ENCODE assay signal across 21 cellular contexts in the genomic region with DNA sequence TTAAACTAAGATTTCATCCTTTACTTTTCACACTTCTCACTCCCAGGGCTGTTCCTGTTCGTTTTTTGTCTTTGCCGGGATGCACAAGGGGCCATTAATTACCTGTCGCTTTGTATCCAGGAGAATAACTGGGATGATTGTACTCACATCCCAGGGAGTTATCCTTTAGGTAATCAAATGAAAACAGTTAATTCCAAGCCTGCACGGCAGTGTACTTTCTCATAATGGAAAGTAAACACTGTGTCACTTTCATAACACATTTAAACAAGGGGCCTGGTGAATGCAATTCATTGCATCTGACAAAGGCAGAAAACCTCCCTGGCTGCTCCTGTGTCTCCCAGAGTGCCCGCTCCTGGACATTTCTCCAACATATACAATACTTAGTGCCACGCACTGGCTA.
"Had no signal": no experiment of that assay in that cellular context is flagged by ENCODE, and none has a peak within 500 bp of the region (broad histone marks: within the 10 kb centered on the region; RNA-seq: fewer than 3 reads in every experiment).

No MANE protein-coding gene starts in this region.

- H3K9me3 Mint-ChIP-seq: activated naive CD4-positive, alpha-beta T cell treated with anti-CD3 and anti-CD28 coated beads, Interleukin-2, amount 50 U/mL, for 24 hours had no signal

- H3K36me3 Mint-ChIP-seq: activated naive CD4-positive, alpha-beta T cell treated with anti-CD3 and anti-CD28 coated beads, Interleukin-2, amount 50 U/mL, for 24 hours; WTC11 had no signal

- H3K27me3 ChIP-seq: breast epithelium, colonic mucosa, heart right ventricle, sigmoid colon, tibial artery had no signal

- ATAC-seq: heart right ventricle, left lobe of liver, lower lobe of right lung, WTC11 had no signal

- H3K4me1 ChIP-seq: breast epithelium, colonic mucosa, lower lobe of right lung, tibial artery had no signal

- H3K4me3 Mint-ChIP-seq: activated naive CD4-positive, alpha-beta T cell treated with anti-CD3 and anti-CD28 coated beads, Interleukin-2, amount 50 U/mL, for 24 hours; naive B cell; neural crest cell; stimulated activated naive CD8-positive, alpha-beta T cell treated with anti-CD3 and anti-CD28 coated beads, Interleukin-15, Interleukin-2, amounts not matched to agents 100 ng/mL and 50 ng/mL, for 24 hours; WTC11 had no signal

- H3K27ac ChIP-seq: breast epithelium, colonic mucosa, heart right ventricle, lower lobe of right lung, tibial artery had no signal

- H3K27ac Mint-ChIP-seq: activated naive CD4-positive, alpha-beta T cell treated with anti-CD3 and anti-CD28 coated beads, Interleukin-2, amount 50 U/mL, for 24 hours; naive B cell; stimulated activated naive CD8-positive, alpha-beta T cell treated with anti-CD3 and anti-CD28 coated beads, Interleukin-15, Interleukin-2, amounts not matched to agents 100 ng/mL and 50 ng/mL, for 24 hours had no signal

- H3K4me1 Mint-ChIP-seq: activated naive CD4-positive, alpha-beta T cell treated with anti-CD3 and anti-CD28 coated beads, Interleukin-2, amount 50 U/mL, for 24 hours; naive B cell had no signal

- DNase-seq: activated gamma-delta T cell treated with Interleukin-2 at 50 U/mL for 16 hours; activated T-cell treated with anti-CD3 and anti-CD28 coated beads, Interleukin-2, amount 50 U/mL, for 1 hour; aorta; colonic mucosa; dorsolateral prefrontal cortex; heart right ventricle; lower lobe of right lung; naive B cell; occipital lobe; posterior cingulate gyrus; sigmoid colon; stimulated activated CD4-positive, alpha-beta T cell treated with anti-CD3 and anti-CD28 coated beads, Interleukin-4, amount 100 ng/mL, for 1 hour; T1000; tibial artery had no signal

- H3K4me2 ChIP-seq: smooth muscle cell had no signal

- H3K4me3 ChIP-seq: breast epithelium, colonic mucosa, dorsolateral prefrontal cortex, heart right ventricle, lower lobe of right lung, sigmoid colon, smooth muscle cell, tibial artery had no signal

- H3K36me3 ChIP-seq: breast epithelium, colonic mucosa, heart right ventricle, lower lobe of right lung, sigmoid colon had no signal

- H3K9me3 ChIP-seq: colonic mucosa, lower lobe of right lung, sigmoid colon, tibial artery had no signal
